ENCODE assay signal across 22 cellular contexts in the genomic region with DNA sequence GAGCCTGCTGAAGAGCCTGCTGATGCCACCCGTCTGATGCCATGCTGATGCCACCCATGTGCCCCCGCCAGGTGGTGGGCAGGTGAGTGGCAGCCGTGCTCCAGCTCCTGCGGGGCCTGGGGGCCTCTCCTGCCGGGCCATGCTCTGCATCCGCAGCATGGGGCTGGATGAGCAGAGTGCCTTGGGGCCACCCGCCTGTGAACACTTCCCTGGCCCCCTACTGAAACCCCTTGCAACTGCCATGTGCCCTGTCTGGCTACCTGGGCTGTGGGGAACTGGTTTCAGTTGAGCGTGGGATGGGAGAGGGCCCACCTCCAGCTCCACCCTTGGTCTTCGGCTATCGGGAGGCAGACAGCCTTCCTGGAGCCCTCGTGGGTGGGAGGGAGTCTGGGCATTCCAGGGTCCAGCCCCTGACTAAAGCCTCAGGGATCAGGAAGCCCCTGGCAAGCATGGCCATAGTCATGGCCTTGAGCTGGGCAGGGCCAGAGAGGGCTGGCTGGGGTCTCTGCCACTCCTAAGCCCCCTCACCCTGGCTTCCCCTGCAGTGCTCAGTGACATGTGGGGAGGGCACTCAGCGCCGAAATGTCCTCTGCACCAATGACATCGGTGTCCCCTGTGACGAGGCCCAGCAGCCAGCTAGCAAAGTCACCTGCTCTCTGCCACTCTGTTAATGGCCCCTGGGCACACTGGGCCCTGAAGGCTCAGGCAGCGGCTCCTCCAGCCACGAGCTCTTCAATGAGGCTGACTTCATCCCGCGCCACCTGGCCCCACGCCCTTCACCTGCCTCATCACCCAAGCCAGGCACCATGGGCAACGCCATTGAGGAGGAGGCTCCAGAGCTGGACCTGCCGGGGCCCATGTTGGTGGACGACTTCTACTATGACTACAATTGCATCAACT.
DNase-seq lines count a peak whose midpoint lies in the region; ATAC-seq, FAIRE-seq and TF ChIP-seq lines count a peak whose summit lies in the region.
"Had no signal": no experiment of that assay in that cellular context is flagged by ENCODE, and none has a peak within 500 bp of the region (broad histone marks: within the 10 kb centered on the region; RNA-seq: fewer than 3 reads in every experiment).

No MANE protein-coding gene starts in this region.

- no peak for FAIRE-seq in GM19239 (lab: Jason Lieb, UNC)

- peaks cover 20% of the 10 kb centered on the region for H3K4me1 Mint-ChIP-seq in stimulated activated memory B cell treated with anti-CD40 and anti-IgM and Interleukin-4, amounts not matched to agents 10 μg/mL and 1 μg/mL and 100 μg/mL, for 72 hours
- H3K4me1 Mint-ChIP-seq in HFFc6 (ENCODE audit: low read depth), result peaks cover 3% of the 10 kb centered on the region

- DNase-seq in COLO668 (lab: John Stamatoyannopoulos, UW; ENCODE audit: unreplicated experiment), result peak; percentile 15
- DNase-seq in RWPE2 (ENCODE audit: low spot score), result peak; percentile 69
- peak; percentile 24 for DNase-seq in lower lobe of right lung
- DNase-seq in foreskin fibroblast, result no peak
- DNase-seq in HFFc6, result no peak
- DNase-seq in GM19239 (ENCODE audit: insufficient read length, low spot score), result no peak
- DNase-seq: ACHN; CD8-positive, alpha-beta T cell; DND-41; GDM1; IMR-90; Kasumi-1; NCI-H1417; NCI-H1930; NCI-H2171 treated with DMSO at 0.1 percent for 48 hours; NCI-H82; SIG-M5 had no signal

- no peaks in the 10 kb centered on the region for H3K36me3 Mint-ChIP-seq in stimulated activated memory B cell treated with anti-CD40 and anti-IgM and Interleukin-4, amounts not matched to agents 10 μg/mL and 1 μg/mL and 100 μg/mL, for 72 hours
- no peaks in the 10 kb centered on the region for H3K36me3 Mint-ChIP-seq in HFFc6 (ENCODE audit: low read depth)
- H3K36me3 Mint-ChIP-seq: CD8-positive, alpha-beta T cell had no signal

- H3K4me3 ChIP-seq in RWPE2 (ENCODE audit: severe bottlenecking) (no peak overlapping the region), lower lobe of right lung (no peak overlapping the region), foreskin fibroblast (ENCODE audit: low read depth in 1 of 2, low read length in 2 of 2) (no peak overlapping the region)
- H3K4me3 ChIP-seq: GM23338 had no signal

- H3K4me1 ChIP-seq in RWPE2 (ENCODE audit: insufficient read depth, poor library complexity, severe bottlenecking) (no peaks in the 10 kb centered on the region), lower lobe of right lung (peaks cover 3% of the 10 kb centered on the region)

- no peaks in the 10 kb centered on the region for H3K36me3 ChIP-seq in RWPE2 (ENCODE audit: low read depth)
- no peaks in the 10 kb centered on the region for H3K36me3 ChIP-seq in lower lobe of right lung

- peak overlapping the region; percentile 32 for H3K27ac Mint-ChIP-seq in stimulated activated memory B cell treated with anti-CD40 and anti-IgM and Interleukin-4, amounts not matched to agents 10 μg/mL and 1 μg/mL and 100 μg/mL, for 72 hours
- no peak overlapping the region for H3K27ac Mint-ChIP-seq in HFFc6
- H3K27ac Mint-ChIP-seq: B cell; CD8-positive, alpha-beta T cell; GM23338 had no signal

- no peak overlapping the region for H3K27ac ChIP-seq in RWPE2 (ENCODE audit: poor library complexity, severe bottlenecking)
- H3K27ac ChIP-seq in lower lobe of right lung, result no peak overlapping the region

- no peak overlapping the region for H3K4me3 Mint-ChIP-seq in stimulated activated memory B cell treated with anti-CD40 and anti-IgM and Interleukin-4, amounts not matched to agents 10 μg/mL and 1 μg/mL and 100 μg/mL, for 72 hours
- no peak overlapping the region for H3K4me3 Mint-ChIP-seq in HFFc6
- H3K4me3 Mint-ChIP-seq: B cell; CD8-positive, alpha-beta T cell; GM23338 had no signal

- H3K9me3 Mint-ChIP-seq in stimulated activated memory B cell treated with anti-CD40 and anti-IgM and Interleukin-4, amounts not matched to agents 10 μg/mL and 1 μg/mL and 100 μg/mL, for 72 hours, result no peaks in the 10 kb centered on the region
- H3K9me3 Mint-ChIP-seq in HFFc6, result no peaks in the 10 kb centered on the region
- H3K9me3 Mint-ChIP-seq: CD8-positive, alpha-beta T cell; GM23338 had no signal

- intact Hi-C loops in lower lobe of right lung (cut with DNase I), result no loop called here

- no peaks in the 10 kb centered on the region for H3K27me3 ChIP-seq in RWPE2 (ENCODE audit: insufficient read depth, poor library complexity, severe bottlenecking)
- no peaks in the 10 kb centered on the region for H3K27me3 ChIP-seq in lower lobe of right lung (ENCODE audit: low read depth)

- peaks cover 32% of the 10 kb centered on the region for H3K27me3 Mint-ChIP-seq in stimulated activated memory B cell treated with anti-CD40 and anti-IgM and Interleukin-4, amounts not matched to agents 10 μg/mL and 1 μg/mL and 100 μg/mL, for 72 hours
- peaks cover 24% of the 10 kb centered on the region for H3K27me3 Mint-ChIP-seq in HFFc6 (ENCODE audit: insufficient read depth)

- H3K9me3 ChIP-seq in RWPE2 (ENCODE audit: severe bottlenecking), result no peaks in the 10 kb centered on the region
- H3K9me3 ChIP-seq in lower lobe of right lung, result no peaks in the 10 kb centered on the region

- no peak for TF ChIP-seq CTCF in RWPE2 (IDR thresholded peaks at IDR 0.05; ENCODE audit: poor library complexity, severe bottlenecking)
- no peak for TF ChIP-seq CTCF in lower lobe of right lung (IDR thresholded peaks at IDR 0.05)
- TF ChIP-seq CTCF in foreskin fibroblast (IDR thresholded peaks at IDR 0.05; ENCODE audit: low read depth, low read length), result no peak
- TF ChIP-seq CTCF in HFFc6 (IDR thresholded peaks at IDR 0.05), result no peak

- ATAC-seq in RWPE2 (ENCODE audit: low read depth) (no peak), lower lobe of right lung (no peak), GM18517 (IDR thresholded peaks at IDR 0.05; ENCODE audit: unreplicated experiment) (no peak)
- ATAC-seq in stimulated activated memory B cell treated with anti-CD40 and anti-IgM and Interleukin-4, amounts not matched to agents 10 μg/mL and 1 μg/mL and 100 μg/mL, for 72 hours, result no peak
- ATAC-seq: CD8-positive, alpha-beta T cell; GM23338; Panc1 had no signal

Comparison
In these comparisons a context has a peak if more than half of its experiments do, and no peak if none do; other contexts are left out.
1. DNase-seq: peak in COLO668 (single experiment), RWPE2 (single experiment) and lower lobe of right lung (single experiment); none in foreskin fibroblast (0 of 2), HFFc6 (single experiment) and GM19239 (single experiment).